ENCODE assay signal across 8 cellular contexts in the genomic region with DNA sequence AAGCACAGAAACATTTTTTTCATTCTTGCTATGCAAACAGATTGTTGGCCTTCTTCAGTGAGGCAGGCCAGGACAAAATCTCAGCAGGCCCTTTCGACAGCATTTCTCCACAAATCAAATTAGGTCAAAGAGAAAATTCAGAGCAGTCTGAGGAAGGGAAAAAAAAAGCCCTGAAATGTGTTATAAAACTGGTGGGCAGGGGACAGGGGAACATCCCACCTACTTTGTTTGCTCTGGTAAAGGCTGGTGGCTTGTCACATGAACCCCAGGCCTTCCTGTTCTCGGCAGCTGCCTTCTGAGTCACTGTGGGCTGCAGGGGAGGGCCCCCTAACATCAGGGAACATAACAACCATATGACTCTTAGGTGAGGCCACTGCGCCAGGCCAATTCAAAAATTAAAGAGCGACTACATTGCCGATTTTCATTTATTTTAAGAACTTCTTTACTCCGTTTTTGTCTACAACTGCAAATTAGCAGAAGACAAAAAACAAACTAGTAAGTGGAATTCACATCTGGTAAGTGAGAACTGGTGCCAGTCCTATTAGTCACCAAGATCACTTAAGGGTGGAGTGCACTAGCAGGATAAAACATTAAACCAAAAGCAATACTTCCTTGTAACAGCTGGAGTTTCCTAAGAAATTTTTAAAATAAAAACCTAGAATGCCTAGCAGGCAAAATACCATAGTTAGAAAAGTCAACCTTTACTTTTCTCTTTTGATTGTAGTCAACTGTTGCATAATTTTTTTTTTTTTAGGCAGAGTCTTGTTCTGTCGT. TPM values are rescaled to one million over a fixed set of nuclear protein-coding genes. Genes with fewer than 3 reads are reported as not detected.
DNase-seq lines count a peak whose midpoint lies in the region; ATAC-seq and TF ChIP-seq lines count a peak whose summit lies in the region.

No MANE protein-coding gene starts in this region.

- ATAC-seq in HG02759 (IDR thresholded peaks at IDR 0.05; ENCODE audit: unreplicated experiment), result peak; percentile 100
- ATAC-seq in natural killer cell, result peak; percentile 85 to 98 (median 98)
- peak; percentile 100 for ATAC-seq in stimulated activated naive B cell treated with anti-CD40 and anti-IgM and Interleukin-4, amounts not matched to agents 10 μg/mL and 1 μg/mL and 100 μg/mL, for 72 hours (replicated peaks)

- peak overlapping the region; percentile 72 for H3K4me3 Mint-ChIP-seq in natural killer cell
- H3K4me3 Mint-ChIP-seq in stimulated activated naive B cell treated with anti-CD40 and anti-IgM and Interleukin-4, amounts not matched to agents 10 μg/mL and 1 μg/mL and 100 μg/mL, for 72 hours, result peak overlapping the region; percentile 41 to 52

- no peak overlapping the region for H3K4me3 ChIP-seq in NT2/D1 (ENCODE audit: insufficient read length, low read depth)

- TF ChIP-seq POLR2A in GM15510 (IDR thresholded peaks at IDR 0.05; ENCODE audit: borderline replicate concordance, extremely low read depth, insufficient read length) (peak; percentile 17), erythroblast (IDR thresholded peaks at IDR 0.05; ENCODE audit: low read length) (peak; percentile 21)

- DNase-seq in NT2/D1 (ENCODE audit: low read depth, low spot score) (peak; percentile 13), activated T-cell treated with anti-CD3 and anti-CD28 coated beads for 4 hours (peak; percentile 58), erythroblast (lab: John Stamatoyannopoulos, UW) (peak; percentile 26 to 56), natural killer cell (peak; percentile 81), inferior parietal cortex (ENCODE audit: extremely low spot score) (no peak)
- peak; percentile 76 for DNase-seq in stimulated activated naive B cell treated with anti-CD40 and anti-IgM and Interleukin-4, amounts not matched to agents 10 μg/mL and 1 μg/mL and 100 μg/mL, for 72 hours

- peak overlapping the region; percentile 26 for H3K9ac ChIP-seq in NT2/D1 (ENCODE audit: insufficient read length, low read depth)

- H3K4me1 Mint-ChIP-seq in natural killer cell, result peaks cover 26 to 32% of the 10 kb centered on the region in 2 donors
- peaks cover 8 to 15% of the 10 kb centered on the region in 2 donors for H3K4me1 Mint-ChIP-seq in stimulated activated naive B cell treated with anti-CD40 and anti-IgM and Interleukin-4, amounts not matched to agents 10 μg/mL and 1 μg/mL and 100 μg/mL, for 72 hours

- peak overlapping the region; percentile 96 to 97 for H3K27ac Mint-ChIP-seq in natural killer cell
- peak overlapping the region; percentile 93 for H3K27ac Mint-ChIP-seq in stimulated activated naive B cell treated with anti-CD40 and anti-IgM and Interleukin-4, amounts not matched to agents 10 μg/mL and 1 μg/mL and 100 μg/mL, for 72 hours

- TF ChIP-seq CTCF in natural killer cell (IDR thresholded peaks at IDR 0.05), result no peak

- H3K9me3 Mint-ChIP-seq in natural killer cell, result no peaks in the 10 kb centered on the region
- no peaks in the 10 kb centered on the region for H3K9me3 Mint-ChIP-seq in stimulated activated naive B cell treated with anti-CD40 and anti-IgM and Interleukin-4, amounts not matched to agents 10 μg/mL and 1 μg/mL and 100 μg/mL, for 72 hours

- H3K36me3 Mint-ChIP-seq in natural killer cell, result no peaks in the 10 kb centered on the region
- no peaks in the 10 kb centered on the region for H3K36me3 Mint-ChIP-seq in stimulated activated naive B cell treated with anti-CD40 and anti-IgM and Interleukin-4, amounts not matched to agents 10 μg/mL and 1 μg/mL and 100 μg/mL, for 72 hours

- H3K9me3 ChIP-seq in NT2/D1 (ENCODE audit: insufficient read depth, low read length), result no peaks in the 10 kb centered on the region

- intact Hi-C loops in natural killer cell (cut with micrococcal nuclease), result loop anchor here (1.0 to 2.0 kb wide), 5 partner anchors 23 to 196 kb away; a partner anchor contains a TSS

- no peaks in the 10 kb centered on the region for H3K27me3 Mint-ChIP-seq in natural killer cell (ENCODE audit: low read depth in 2 of 2)
- no peaks in the 10 kb centered on the region for H3K27me3 Mint-ChIP-seq in stimulated activated naive B cell treated with anti-CD40 and anti-IgM and Interleukin-4, amounts not matched to agents 10 μg/mL and 1 μg/mL and 100 μg/mL, for 72 hours

- no peaks in the 10 kb centered on the region for H3K4me1 ChIP-seq in NT2/D1 (ENCODE audit: insufficient read depth, insufficient read length)

- no peaks in the 10 kb centered on the region for H3K27me3 ChIP-seq in NT2/D1 (ENCODE audit: insufficient read depth, insufficient read length)

- no peaks in the 10 kb centered on the region for H3K36me3 ChIP-seq in NT2/D1 (ENCODE audit: insufficient read depth, insufficient read length, low read length)

RNA-seq across cellular contexts. Expression of a gene that starts 46.2 kb away (rescaled TPM):
- total RNA-seq in natural killer cell, result 100 to 1,000 TPM in 2 of 3 donors, 10 to 100 TPM in 1; 82.6 to 115 (median 100) TPM

RNA-seq across cellular contexts. Expression of a gene that starts 57.0 kb away (rescaled TPM):
- total RNA-seq in natural killer cell, result 100 to 1,000 TPM in 2 of 3 donors, 10 to 100 TPM in 1; 87.9 to 103 (median 102) TPM
